10 cellular contexts compared by ENCODE assay signal in genomic region chr17:77433385-77434135, GRCh38.
DNase-seq lines count a peak whose midpoint lies in the region; ATAC-seq and TF ChIP-seq lines count a peak whose summit lies in the region.
"Had no signal": no experiment of that assay in that cellular context is flagged by ENCODE, and none has a peak within 500 bp of the region (broad histone marks: within the 10 kb centered on the region; RNA-seq: fewer than 3 reads in every experiment).

No MANE protein-coding gene starts in this region.

- peak; percentile 50 for ATAC-seq in GM18502 (IDR thresholded peaks at IDR 0.05; ENCODE audit: poor library complexity, unreplicated experiment)
- ATAC-seq in GM19452 (IDR thresholded peaks at IDR 0.05; ENCODE audit: unreplicated experiment) = no peak
- ATAC-seq: upper lobe of right lung had no signal

- DNase-seq in SK-N-MC (ENCODE audit: low read depth, low spot score) (no peak), fibroblast of gingiva (ENCODE audit: low read depth) (peak; percentile 65), sigmoid colon (peak; percentile 78), SIG-M5 (lab: John Stamatoyannopoulos, UW) (no peak), NCI-H2029 treated with DMSO at 0.1 percent for 48 hours (lab: John Stamatoyannopoulos, UW) (no peak), head of caudate nucleus (no peak)
- DNase-seq: NCI-H1092, upper lobe of right lung had no signal

- no peaks in the 10 kb centered on the region for H3K27me3 ChIP-seq in sigmoid colon
- H3K27me3 ChIP-seq: upper lobe of right lung had no signal

- H3K9ac ChIP-seq in SK-N-MC (ENCODE audit: insufficient read length) = peak overlapping the region; percentile 51

- H3K4me3 ChIP-seq in SK-N-MC (peak overlapping the region; percentile 55), sigmoid colon (no peak overlapping the region)
- H3K4me3 ChIP-seq: upper lobe of right lung had no signal

- no peak for TF ChIP-seq POLR2A in sigmoid colon (IDR thresholded peaks at IDR 0.05)

- intact Hi-C loops in sigmoid colon (cut with DNase I) (no loop called here), head of caudate nucleus (cut with DNase I) (no loop called here)

- peaks cover 0 to 100% (median 98%) of the 10 kb centered on the region in 4 donors for H3K4me1 ChIP-seq in sigmoid colon

- H3K27ac ChIP-seq in SK-N-MC (peak overlapping the region; percentile 68), sigmoid colon (peak overlapping the region in 3 of 4 donors; percentile 96 to 100 (median 99))
- H3K27ac ChIP-seq: upper lobe of right lung had no signal

- no peaks in the 10 kb centered on the region for H3K36me3 ChIP-seq in SK-N-MC (ENCODE audit: insufficient read depth, low read length)
- H3K36me3 ChIP-seq in sigmoid colon = no peaks in the 10 kb centered on the region
- H3K36me3 ChIP-seq: upper lobe of right lung had no signal

- TF ChIP-seq EP300 in sigmoid colon (IDR thresholded peaks at IDR 0.05) = no peak

- H3K9me3 ChIP-seq in SK-N-MC (ENCODE audit: low read depth, low read length) = no peaks in the 10 kb centered on the region
- no peaks in the 10 kb centered on the region for H3K9me3 ChIP-seq in sigmoid colon
- H3K9me3 ChIP-seq: upper lobe of right lung had no signal

- 64 to 82% methylated on average over 27 of the region's 27 CpGs for WGBS in sigmoid colon, 2 donors

- TF ChIP-seq CTCF in sigmoid colon (IDR thresholded peaks at IDR 0.05) = no peak

Comparison
In these comparisons a context has a peak if more than half of its experiments do, and no peak if none do; other contexts are left out.
1. DNase-seq: peak in fibroblast of gingiva (single experiment) and sigmoid colon (single experiment); none in SK-N-MC (single experiment), SIG-M5 (single experiment), NCI-H2029 treated with DMSO at 0.1 percent for 48 hours (single experiment) and head of caudate nucleus (0 of 42).